In the genomic region with DNA sequence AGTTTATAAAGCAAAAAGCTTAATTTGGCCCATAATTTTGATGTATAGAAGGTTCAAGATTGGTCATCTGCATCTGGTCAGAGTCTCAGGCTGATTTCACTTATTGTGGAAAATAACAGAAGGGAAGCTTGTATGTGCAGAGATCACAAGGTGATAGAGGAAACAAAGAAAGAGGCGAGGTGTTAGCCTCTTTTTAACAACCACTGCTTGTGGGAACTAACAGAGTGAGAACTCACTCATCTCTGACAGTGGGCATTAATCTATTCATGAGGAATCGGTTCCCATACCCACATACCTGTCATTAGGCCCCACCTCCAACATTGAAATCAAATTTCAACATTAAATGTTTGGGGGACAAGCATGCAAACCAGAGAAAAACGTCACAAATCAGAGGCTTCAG, we compare ENCODE assay signal across 22 cellular contexts.
"Had no signal": no experiment of that assay in that cellular context is flagged by ENCODE, and none has a peak within 500 bp of the region (broad histone marks: within the 10 kb centered on the region; RNA-seq: fewer than 3 reads in every experiment).

No MANE protein-coding gene starts in this region.

- H3K4me3 ChIP-seq: colonic mucosa, esophagus muscularis mucosa, gastroesophageal sphincter, heart left ventricle, hepatocyte, left lung, lower lobe of right lung, mucosa of descending colon had no signal

- DNase-seq: colonic mucosa; cortex of kidney; effector CD8-positive, alpha-beta T cell; foreskin keratinocyte; heart left ventricle; hypothalamus; left cardiac atrium; left ventricle myocardium superior; lower lobe of right lung; mesenchymal stem cell; mucosa of descending colon; naive B cell had no signal

- H3K9me3 ChIP-seq: colonic mucosa, esophagus muscularis mucosa, gastroesophageal sphincter, lower lobe of right lung, mucosa of descending colon had no signal

- H3K4me1 Mint-ChIP-seq: mesothelial cell of epicardium, naive B cell had no signal

- H3K27ac Mint-ChIP-seq: dendritic cell treated with granulocyte-macrophage colony-stimulating factor and Interleukin-4, amounts not matched to agents 40 ng/mL and 50 ng/mL, for 4 days; mesothelial cell of epicardium; naive B cell had no signal

- ATAC-seq: foreskin keratinocyte, gastroesophageal sphincter, heart left ventricle, left cardiac atrium, left lung, left ventricle myocardium superior, lower lobe of right lung, mucosa of descending colon had no signal

- H3K27ac ChIP-seq: colonic mucosa, esophagus muscularis mucosa, foreskin keratinocyte, gastroesophageal sphincter, heart left ventricle, hepatocyte, left lung, lower lobe of right lung had no signal

- H2AFZ ChIP-seq: hepatocyte had no signal

- FAIRE-seq: endothelial cell of umbilical vein, frontal cortex, islet of Langerhans, keratinocyte had no signal

- H3K27me3 Mint-ChIP-seq: dendritic cell treated with granulocyte-macrophage colony-stimulating factor and Interleukin-4, amounts not matched to agents 40 ng/mL and 50 ng/mL, for 4 days; naive B cell had no signal

- H3K4me1 ChIP-seq: colonic mucosa, esophagus muscularis mucosa, foreskin keratinocyte, gastroesophageal sphincter, heart left ventricle, left lung, lower lobe of right lung had no signal

- H3K36me3 ChIP-seq: colonic mucosa, esophagus muscularis mucosa, gastroesophageal sphincter, heart left ventricle, left lung, lower lobe of right lung had no signal

- H3K27me3 ChIP-seq: colonic mucosa, esophagus muscularis mucosa, foreskin keratinocyte, gastroesophageal sphincter, hepatocyte, left lung had no signal

- H3K79me2 ChIP-seq: hepatocyte had no signal

- H3K9me3 Mint-ChIP-seq: dendritic cell treated with granulocyte-macrophage colony-stimulating factor and Interleukin-4, amounts not matched to agents 40 ng/mL and 50 ng/mL, for 4 days had no signal

- H3K4me3 Mint-ChIP-seq: dendritic cell treated with granulocyte-macrophage colony-stimulating factor and Interleukin-4, amounts not matched to agents 40 ng/mL and 50 ng/mL, for 4 days; mesothelial cell of epicardium; naive B cell had no signal

- H3K4me2 ChIP-seq: hepatocyte had no signal

- H3K36me3 Mint-ChIP-seq: mesothelial cell of epicardium, naive B cell had no signal
